In genomic region chr5:1266791-1267190, GRCh38 we compare ENCODE assay signal across 4 cellular contexts. TPM values are rescaled to one million over a fixed set of nuclear protein-coding genes. Genes with fewer than 3 reads are reported as not detected.
"Had no signal": no experiment of that assay in that cellular context is flagged by ENCODE, and none has a peak within 500 bp of the region (broad histone marks: within the 10 kb centered on the region; RNA-seq: fewer than 3 reads in every experiment).

No MANE protein-coding gene starts in this region.

- H3K4me3 ChIP-seq: GM12878 had no signal

- ATAC-seq: GM12878 had no signal

- DNase-seq: GDM1, GF-D8 had no signal

RNA-seq across cellular contexts. Expression of gene SLC6A18, which starts 41.6 kb away (rescaled TPM):
- total RNA-seq: G401, GM12878 had no signal
- polyA plus RNA-seq: GM12878 had no signal
